In the genomic region with DNA sequence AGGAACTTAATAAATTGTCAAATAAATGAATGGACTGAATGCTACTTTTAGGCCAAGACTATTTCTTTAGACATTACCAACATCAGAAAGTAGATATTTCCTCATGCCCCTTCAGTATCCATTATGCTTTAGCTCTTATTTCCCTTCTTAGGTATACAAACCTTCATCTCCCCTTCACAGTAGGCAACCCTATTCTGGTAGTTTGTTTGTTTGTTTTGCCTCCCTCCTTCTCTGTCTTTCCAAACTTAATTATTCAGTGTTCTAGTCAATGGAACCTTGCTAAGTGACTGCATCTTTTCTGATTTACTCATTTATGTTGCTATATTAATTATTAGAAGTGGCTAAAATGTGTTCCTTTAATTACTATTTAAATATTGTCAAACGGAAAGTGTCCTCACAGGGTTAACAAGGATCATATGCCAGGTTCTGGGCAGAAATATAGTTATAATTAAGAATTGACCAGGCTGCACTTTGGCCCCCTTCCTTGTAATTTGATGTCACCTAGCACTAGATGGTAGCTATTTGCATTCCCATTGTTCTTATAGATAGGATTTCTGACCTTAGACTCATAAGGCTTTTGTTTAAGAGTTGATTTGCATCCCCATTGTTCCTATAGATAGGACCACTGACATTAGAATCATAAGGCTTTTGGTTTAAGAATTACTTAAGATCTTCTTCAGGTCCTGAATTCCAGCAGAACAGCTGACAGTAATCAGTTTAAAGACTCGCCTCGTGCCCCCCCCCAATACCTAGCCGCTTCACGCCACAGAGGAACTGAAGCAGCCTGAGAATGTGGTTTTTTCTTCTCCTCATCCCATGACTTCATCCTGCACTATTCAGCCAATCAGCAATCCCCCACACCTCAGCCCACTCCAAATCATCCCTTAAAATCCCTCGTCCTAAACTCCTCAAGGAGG, we compare ENCODE assay signal across 18 cellular contexts.
"Had no signal": no experiment of that assay in that cellular context is flagged by ENCODE, and none has a peak within 500 bp of the region (broad histone marks: within the 10 kb centered on the region; RNA-seq: fewer than 3 reads in every experiment).

No MANE protein-coding gene starts in this region.

- H3K27ac ChIP-seq: body of pancreas, heart right ventricle, pancreas, psoas muscle, right atrium auricular region, spleen, thyroid gland, WERI-Rb-1 had no signal

- H3K36me3 ChIP-seq: heart right ventricle, pancreas, right atrium auricular region, spleen, thyroid gland, WERI-Rb-1 had no signal

- H3K27me3 ChIP-seq: body of pancreas, heart right ventricle, pancreas, right atrium auricular region, spleen, thyroid gland had no signal

- DNase-seq: activated CD4-positive, alpha-beta T cell treated with anti-CD3 and anti-CD28 coated beads for 1 hour; activated CD4-positive, alpha-beta T cell treated with anti-CD3 and anti-CD28 coated beads, Interleukin-2, amount 50 U/mL, for 1 hour; activated CD8-positive, alpha-beta T cell treated with anti-CD3 and anti-CD28 coated beads, Interleukin-2, amount 10 ng/mL, durations not matched to agents 7 days and 5 days; activated gamma-delta T cell treated with Interleukin-2 at 50 U/mL for 16 hours; anterior cingulate cortex; body of pancreas; heart right ventricle; islet precursor cell; left cardiac atrium; pancreas; psoas muscle; spleen; stimulated activated CD4-positive, alpha-beta T cell treated with anti-CD3 and anti-CD28 coated beads, Interleukin-4, amount 100 ng/mL, for 24 hours; stimulated activated naive CD4-positive, alpha-beta T cell treated with Interleukin-2 at 50 U/mL for 16 hours; substantia nigra; thyroid gland; WERI-Rb-1 had no signal

- H3K4me1 ChIP-seq: body of pancreas, heart right ventricle, pancreas, psoas muscle, right atrium auricular region, spleen, thyroid gland had no signal

- H3K9me3 ChIP-seq: body of pancreas, heart right ventricle, pancreas, psoas muscle, right atrium auricular region, spleen, thyroid gland had no signal

- H3K4me3 ChIP-seq: body of pancreas, heart right ventricle, pancreas, psoas muscle, right atrium auricular region, spleen, thyroid gland had no signal
